12 cellular contexts compared by ENCODE assay signal in genomic region chr15:62035256-62035908, GRCh38. TPM values are rescaled to one million over a fixed set of nuclear protein-coding genes. Genes with fewer than 3 reads are reported as not detected.
DNase-seq lines count a peak whose midpoint lies in the region; ATAC-seq and FAIRE-seq lines count a peak whose summit lies in the region.
"Had no signal": no experiment of that assay in that cellular context is flagged by ENCODE, and none has a peak within 500 bp of the region (broad histone marks: within the 10 kb centered on the region; RNA-seq: fewer than 3 reads in every experiment).

No MANE protein-coding gene starts in this region.

- in situ Hi-C loops in KBM-7 (cut with MboI; ENCODE audit: low pct_unique_long_range_greater_than_20kb, low sequenced_read_pairs), result no loop called here

- no peak for FAIRE-seq in RCC 7860 (lab: Jason Lieb, UNC)

- ATAC-seq in esophagus mucosa, result peak; percentile 57

- peak; percentile 72 for DNase-seq in EL
- peak; percentile 52 for DNase-seq in RCC 7860 (ENCODE audit: low spot score)
- peak; percentile 48 for DNase-seq in pulmonary artery endothelial cell (ENCODE audit: low read depth, low spot score)
- DNase-seq in KBM-7, result no peak
- DNase-seq in NCI-H510A (lab: John Stamatoyannopoulos, UW), result no peak
- no peak for DNase-seq in activated CD8-positive, alpha-beta memory T cell treated with anti-CD3 and anti-CD28 coated beads for 24 hours
- DNase-seq: dorsolateral prefrontal cortex; NCI-H446; stimulated activated CD8-positive, alpha-beta memory T cell treated with anti-CD3 and anti-CD28 coated beads, Interleukin-4, amount 100 ng/mL, for 48 hours; WERI-Rb-1 had no signal

RNA-seq across cellular contexts. Expression of gene VPS13C, which starts 24.9 kb away (rescaled TPM):
- total RNA-seq in esophagus mucosa (13.3 TPM), pulmonary artery endothelial cell (85.9 and 97.9 TPM in 2 replicates)

RNA-seq across cellular contexts. Expression of gene C2CD4A, which starts 31.4 kb away (rescaled TPM):
- total RNA-seq in esophagus mucosa (0.44 TPM), pulmonary artery endothelial cell (0.74 and 3.2 TPM in 2 replicates)
- total RNA-seq: G401 had no signal

Comparison
In these comparisons a context has a peak if more than half of its experiments do, and no peak if none do; other contexts are left out.
1. DNase-seq: peak in EL (single experiment), RCC 7860 (single experiment) and pulmonary artery endothelial cell (single experiment); none in KBM-7 (single experiment), NCI-H510A (single experiment) and activated CD8-positive, alpha-beta memory T cell treated with anti-CD3 and anti-CD28 coated beads for 24 hours (single experiment).